Comparison of ENCODE assay signal across 24 cellular contexts in genomic region chr10:29253096-29254029, GRCh38. TPM values are rescaled to one million over a fixed set of nuclear protein-coding genes. Genes with fewer than 3 reads are reported as not detected.
DNase-seq lines count a peak whose midpoint lies in the region; TF ChIP-seq lines count a peak whose summit lies in the region.
"Had no signal": no experiment of that assay in that cellular context is flagged by ENCODE, and none has a peak within 500 bp of the region (broad histone marks: within the 10 kb centered on the region; RNA-seq: fewer than 3 reads in every experiment).

No MANE protein-coding gene starts in this region.

- POLR2A ChIA-PET in PC-9 (lab: Charles Lee; ENCODE audit: unreplicated experiment): interaction anchor here (0.6 kb wide), 1 partner anchor 90 kb away, joined by 4 read pairs; no protein-coding TSS in a partner anchor

- BruUV-seq in PC-9 (replicated peaks; lab: Mats Ljungman, UMichigan): no TSS peak

- peaks cover 17% of the 10 kb centered on the region; the same call in 1 of the 2 replicates for H3F3A ChIP-seq in PC-9 (ENCODE audit: insufficient read depth, low read depth)

- CTCF ChIA-PET in PC-9 (lab: Charles Lee): interaction anchor here (1.5 kb wide), 1 partner anchor 52 kb away, joined by 6 read pairs; no protein-coding TSS in a partner anchor

- intact Hi-C loops in PC-9 (cut with micrococcal nuclease; ENCODE audit: unreplicated experiment): loop anchor here (1.0 kb wide), 1 partner anchor 112 kb away; no protein-coding TSS in a partner anchor

- H3K27ac ChIP-seq in PC-9 (no peak overlapping the region), hepatocyte (peak overlapping the region; percentile 33)
- H3K27ac ChIP-seq: heart left ventricle had no signal

- H3K4me1 ChIP-seq in PC-9 (replicated peaks; ENCODE audit: insufficient read depth) (peaks cover 48% of the 10 kb centered on the region), hepatocyte (ENCODE audit: insufficient read depth) (peaks cover 55% of the 10 kb centered on the region)

- no peaks in the 10 kb centered on the region for H4K20me1 ChIP-seq in PC-9 (ENCODE audit: insufficient read depth)
- no peaks in the 10 kb centered on the region for H4K20me1 ChIP-seq in hepatocyte (ENCODE audit: insufficient read depth, poor library complexity, severe bottlenecking)

- H3K9me2 ChIP-seq in PC-9 (ENCODE audit: insufficient read depth) (no peaks in the 10 kb centered on the region), hepatocyte (replicated peaks; ENCODE audit: insufficient read depth) (no peaks in the 10 kb centered on the region)

- H3K27me3 ChIP-seq in PC-9 (ENCODE audit: insufficient read depth, low read depth) (no peaks in the 10 kb centered on the region), hepatocyte (no peaks in the 10 kb centered on the region)
- H3K27me3 ChIP-seq: heart left ventricle, tibial nerve had no signal

- peak; percentile 24 for DNase-seq in NCI-H2107 treated with DMSO at 0.1 percent for 48 hours (lab: John Stamatoyannopoulos, UW; ENCODE audit: unreplicated experiment)
- no peak for DNase-seq in NCI-H2107 (lab: John Stamatoyannopoulos, UW)
- DNase-seq in PC-9: no peak
- DNase-seq in hepatocyte (ENCODE audit: low spot score): no peak
- DNase-seq in skeletal muscle cell (ENCODE audit: low read depth): peak; percentile 49
- DNase-seq in SIG-M5 (lab: John Stamatoyannopoulos, UW): no peak
- DNase-seq in NCI-H2029 (lab: John Stamatoyannopoulos, UW): no peak
- DNase-seq in superior temporal gyrus (ENCODE audit: extremely low spot score): no peak
- DNase-seq: 8988T; activated CD4-positive, alpha-beta T cell treated with anti-CD3 and anti-CD28 coated beads for 48 hours; activated CD8-positive, alpha-beta memory T cell treated with anti-CD3 and anti-CD28 coated beads, Interleukin-2, amount 50 U/mL, for 48 hours; activated gamma-delta T cell; amygdala; cerebellar nuclear complex; DMS53; effector memory CD4-positive, alpha-beta T cell; immature natural killer cell; IMR-90; NCI-H2081 treated with DMSO at 0.1 percent for 48 hours; stimulated activated naive B cell treated with anti-CD40 and anti-IgM and Interleukin-4, amounts not matched to agents 10 μg/mL and 1 μg/mL and 100 μg/mL, for 72 hours had no signal

- H2AFZ ChIP-seq in PC-9 (no peak overlapping the region), hepatocyte (no peak overlapping the region)

- H3K36me3 ChIP-seq in PC-9 (ENCODE audit: low read depth) (no peaks in the 10 kb centered on the region), hepatocyte (replicated peaks; ENCODE audit: insufficient read depth, low read depth) (no peaks in the 10 kb centered on the region)
- H3K36me3 ChIP-seq: heart left ventricle, tibial nerve had no signal

- 58% methylated on average over 17 of the region's 17 CpGs for WGBS in hepatocyte (ENCODE audit: low lambda C conversion rate, missing lambda C conversion rate)

- TF ChIP-seq CTCF in PC-9 (conservative IDR thresholded peaks at IDR 0.05): no peak
- no peak for TF ChIP-seq CTCF in hepatocyte (IDR thresholded peaks at IDR 0.05; ENCODE audit: poor library complexity)

- no peaks in the 10 kb centered on the region for H3K79me2 ChIP-seq in PC-9 (ENCODE audit: low read depth)
- H3K79me2 ChIP-seq in hepatocyte: no peaks in the 10 kb centered on the region

- no peak overlapping the region for H3K4me3 ChIP-seq in PC-9
- no peak overlapping the region for H3K4me3 ChIP-seq in hepatocyte
- no peak overlapping the region for H3K4me3 ChIP-seq in skeletal muscle cell (ENCODE audit: low read depth, low read length)
- H3K4me3 ChIP-seq: tibial nerve had no signal

- no peaks in the 10 kb centered on the region for H3K9me3 ChIP-seq in PC-9 (ENCODE audit: insufficient read depth, low read depth)
- no peaks in the 10 kb centered on the region for H3K9me3 ChIP-seq in hepatocyte (ENCODE audit: low read depth)
- H3K9me3 ChIP-seq: heart left ventricle, tibial nerve had no signal

- 0 out of 2 replicates have a peak overlapping the region, but pooled peaks have one; percentile 45 for H3K4me2 ChIP-seq in PC-9
- peak overlapping the region; percentile 25 for H3K4me2 ChIP-seq in hepatocyte

RNA-seq across cellular contexts. Expression of gene LYZL1, which starts 35.5 kb away (rescaled TPM):
- total RNA-seq in PC-9 (2021) (not detected in 2 replicates), hepatocyte (not detected in 2 replicates)
- not detected in 2 replicates for polyA plus RNA-seq in hepatocyte
- total RNA-seq: heart left ventricle; IMR-90; lung microvascular endothelial cell; natural killer cell treated with Interleukin-12 subunit alpha and Interleukin-12 subunit beta and Interleukin-15 and Interleukin-18, amount 100 ng/mL, for 72 hours; tibial nerve had no signal
- polyA plus RNA-seq: heart left ventricle, immature natural killer cell, IMR-90 had no signal

Comparison
In these comparisons a context has a peak if more than half of its experiments do, and no peak if none do; other contexts are left out.
1. DNase-seq: peak in NCI-H2107 treated with DMSO at 0.1 percent for 48 hours (single experiment) and skeletal muscle cell (single experiment); none in NCI-H2107 (single experiment), PC-9 (0 of 2), hepatocyte (single experiment), SIG-M5 (single experiment), NCI-H2029 (single experiment) and superior temporal gyrus (single experiment).